ENCODE assay signal across 8 cellular contexts in the genomic region with DNA sequence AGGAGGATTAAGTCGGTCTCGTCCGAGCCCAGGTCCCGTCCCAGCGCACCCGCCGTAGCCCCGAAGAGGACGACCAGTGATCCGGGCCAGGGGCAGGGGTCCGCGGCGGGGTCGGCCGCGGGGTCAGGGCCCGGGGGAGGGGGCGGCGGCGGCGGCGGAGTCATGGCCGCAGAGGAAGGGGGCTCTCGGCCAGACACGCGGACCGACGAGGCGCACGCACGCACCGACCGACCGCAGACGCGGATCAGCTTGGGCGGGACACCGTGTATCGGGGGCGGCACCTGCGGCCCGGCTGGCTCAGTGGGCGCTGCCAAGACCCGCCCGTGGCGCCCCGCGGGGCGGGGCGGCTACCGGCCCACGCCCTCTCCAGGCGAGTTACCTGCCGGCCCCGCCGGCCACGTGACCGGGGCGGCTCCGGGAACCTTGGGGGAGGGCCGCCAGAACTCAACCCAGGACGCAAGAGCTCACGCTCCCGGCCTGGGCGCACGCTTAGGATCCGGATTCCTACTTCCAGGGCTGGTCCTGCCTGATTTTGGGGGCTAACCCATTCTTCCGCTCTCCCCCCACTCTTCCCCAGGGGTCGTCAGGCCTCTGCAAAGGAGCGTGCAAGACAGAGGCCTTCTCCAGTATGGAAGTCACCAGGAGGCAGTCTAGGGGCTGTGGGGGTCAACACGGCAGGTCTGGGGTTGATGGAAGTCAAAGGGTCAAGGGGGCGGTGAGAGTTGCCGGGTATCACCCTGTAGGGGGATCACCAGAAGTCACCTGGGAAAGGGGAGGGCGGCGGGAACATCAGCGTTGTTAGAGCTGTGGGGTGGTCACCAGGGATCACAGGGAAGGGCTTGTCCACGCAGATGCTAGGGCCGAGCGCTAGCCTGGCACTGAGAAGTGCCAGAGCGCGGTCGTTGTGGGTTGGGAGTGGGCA. TPM values are rescaled to one million over a fixed set of nuclear protein-coding genes. Genes with fewer than 3 reads are reported as not detected.
DNase-seq lines count a peak whose midpoint lies in the region; ATAC-seq and TF ChIP-seq lines count a peak whose summit lies in the region.

Gene ESRP2 (minus strand): TSS at position 246 of the 922 bp plus-strand sequence. CDS start 82 bp downstream, at position 164.

- no peaks in the 10 kb centered on the region for H3K36me3 ChIP-seq in CD4-positive, alpha-beta memory T cell (ENCODE audit: insufficient read depth, low read length)
- H3K36me3 ChIP-seq in IMR-90 (ENCODE audit: control insufficient read depth, insufficient read depth, low read length) (no peaks in the 10 kb centered on the region), esophagus (ENCODE audit: control insufficient read depth in 2 of 2, insufficient read depth in 2 of 2, low read length in 1 of 2) (peaks cover 8 to 15% of the 10 kb centered on the region in 2 donors)

- peak within 1 kb of the TSS; percentile 60 for H4K91ac ChIP-seq in IMR-90 (ENCODE audit: insufficient read depth, low read depth, low read length)

- peak within 1 kb of the TSS; percentile 76 for H4K5ac ChIP-seq in IMR-90 (ENCODE audit: low read depth, low read length)

- POLR2A ChIA-PET in CD4-positive, alpha-beta memory T cell (lab: Charles Lee; ENCODE audit: partially characterized antibody), result interaction anchor here (0.6 to 4.3 kb wide), 14 partner anchors 9 to 301 kb away, joined by 3 to 23 read pairs (median 5); partner anchors contain the start of genes NFATC3, PLA2G15, PRMT7 and SLC7A6
- POLR2A ChIA-PET in IMR-90 (lab: Charles Lee; ENCODE audit: unreplicated experiment), result no interaction called here
- POLR2A ChIA-PET in activated CD8-positive, alpha-beta T cell treated with anti-CD3 and anti-CD28 coated beads for 36 hours (lab: Charles Lee), result interaction anchor here (0.8 to 3.0 kb wide), 11 partner anchors 9 to 674 kb away, joined by 3 to 17 read pairs (median 3); partner anchors contain the start of genes PLA2G15, PRMT7, SLC7A6 and SLC7A6OS

- BruUV-seq in IMR-90 (replicated peaks; lab: Mats Ljungman, UMichigan), result no TSS peak

- CTCF ChIA-PET in CD4-positive, alpha-beta memory T cell (lab: Charles Lee; ENCODE audit: partially characterized antibody), result interaction anchor here (1.3 to 3.8 kb wide), 4 partner anchors 8 to 75 kb away, joined by 3 to 17 read pairs (median 4); partner anchors contain the start of gene SLC7A6
- CTCF ChIA-PET in IMR-90 (lab: Yijun Ruan, JAX), result no interaction called here
- CTCF ChIA-PET in activated CD8-positive, alpha-beta T cell treated with anti-CD3 and anti-CD28 coated beads for 36 hours (lab: Charles Lee), result interaction anchor here (0.7 to 1.3 kb wide), 4 partner anchors 8 to 143 kb away, joined by 3 to 8 read pairs (median 3); partner anchors contain the start of genes PRMT7, SLC7A6 and SLC7A6OS

- dilution Hi-C loops in IMR-90 (cut with HindIII; ENCODE audit: low sequenced_read_pairs, unreplicated experiment), result no loop called here

- DNase-seq in CD4-positive, alpha-beta memory T cell, result peak; percentile 43 to 59 (median 46)
- DNase-seq in IMR-90 (no peak), nephron progenitor cell (peak; percentile 53), pons (ENCODE audit: low spot score) (no peak)
- DNase-seq in activated CD8-positive, alpha-beta T cell treated with anti-CD3 and anti-CD28 coated beads for 36 hours, result peak; percentile 57

- peak within 1 kb of the TSS; percentile 4 for H3K18ac ChIP-seq in IMR-90 (ENCODE audit: low read depth, low read length)

- no peak for TF ChIP-seq RAD21 in IMR-90 (IDR thresholded peaks at IDR 0.05; ENCODE audit: low read length)

- intact Hi-C loops in CD4-positive, alpha-beta memory T cell (cut with micrococcal nuclease), result no loop called here
- intact Hi-C loops in IMR-90 (cut with micrococcal nuclease), result no loop called here
- intact Hi-C loops in activated CD8-positive, alpha-beta T cell treated with anti-CD3 and anti-CD28 coated beads for 36 hours (cut with micrococcal nuclease), result no loop called here

- peak within 1 kb of the TSS; percentile 44 for H3K27ac ChIP-seq in CD4-positive, alpha-beta memory T cell (ENCODE audit: low read depth, low read length)
- H3K27ac ChIP-seq in IMR-90 (ENCODE audit: insufficient read depth, low read length) (peak within 1 kb of the TSS; percentile 20), esophagus (ENCODE audit: low read depth in 2 of 2, low read length in 1 of 2) (peak within 1 kb of the TSS; percentile 91 to 98)

- no peaks in the 10 kb centered on the region for H3K9me3 ChIP-seq in CD4-positive, alpha-beta memory T cell (ENCODE audit: control insufficient read depth in 1 of 2, low read length in 2 of 2)
- H3K9me3 ChIP-seq in IMR-90 (ENCODE audit: control insufficient read depth, insufficient read depth, low read length) (no peaks in the 10 kb centered on the region), esophagus (ENCODE audit: control insufficient read depth in 2 of 2, insufficient read depth in 1 of 2, low read depth in 1 of 2, low read length in 1 of 2) (no peaks in the 10 kb centered on the region)

- peak within 1 kb of the TSS; percentile 85 for H2AK5ac ChIP-seq in IMR-90 (ENCODE audit: low read depth, low read length)

- peaks cover 30% of the 10 kb centered on the region for H3K4me1 ChIP-seq in CD4-positive, alpha-beta memory T cell (ENCODE audit: insufficient read depth, low read length)
- H3K4me1 ChIP-seq in IMR-90 (ENCODE audit: control insufficient read depth, insufficient read depth, low read length), result peaks cover 10% of the 10 kb centered on the region
- peaks cover 0 to 11% of the 10 kb centered on the region in 2 donors for H3K4me1 ChIP-seq in esophagus (ENCODE audit: control insufficient read depth in 2 of 2, insufficient read depth in 2 of 2, low read length in 1 of 2)

- peak within 1 kb of the TSS; percentile 74 to 97 (median 85) for H3K27ac Mint-ChIP-seq in CD4-positive, alpha-beta memory T cell
- H3K27ac Mint-ChIP-seq in activated CD8-positive, alpha-beta T cell treated with anti-CD3 and anti-CD28 coated beads for 36 hours, result peak within 1 kb of the TSS; percentile 94
- no peak within 1 kb of the TSS for H3K27ac Mint-ChIP-seq in nephron progenitor cell

- peaks cover 0 to 2% of the 10 kb centered on the region in 2 donors for H3K36me3 Mint-ChIP-seq in CD4-positive, alpha-beta memory T cell
- H3K36me3 Mint-ChIP-seq in activated CD8-positive, alpha-beta T cell treated with anti-CD3 and anti-CD28 coated beads for 36 hours (ENCODE audit: low read depth), result no peaks in the 10 kb centered on the region
- no peaks in the 10 kb centered on the region for H3K36me3 Mint-ChIP-seq in nephron progenitor cell (ENCODE audit: low read depth)

- H3K9me1 ChIP-seq in IMR-90 (ENCODE audit: insufficient read depth, low read length), result peaks cover 8% of the 10 kb centered on the region

- H3K9me3 Mint-ChIP-seq in CD4-positive, alpha-beta memory T cell, result peaks cover 0 to 9% (median 0%) of the 10 kb centered on the region in 8 donors
- H3K9me3 Mint-ChIP-seq in activated CD8-positive, alpha-beta T cell treated with anti-CD3 and anti-CD28 coated beads for 36 hours, result no peaks in the 10 kb centered on the region
- H3K9me3 Mint-ChIP-seq in nephron progenitor cell, result peaks cover 4% of the 10 kb centered on the region

- H2AK9ac ChIP-seq in IMR-90 (replicated peaks; ENCODE audit: low read depth, low read length, poor library complexity), result peak within 1 kb of the TSS; percentile 65

- H2BK15ac ChIP-seq in IMR-90 (ENCODE audit: low read depth, low read length), result peak within 1 kb of the TSS; percentile 56; the same call in 1 of the 3 replicates

- WGBS in IMR-90 (ENCODE audit: extremely low coverage in 2 of 2, insufficient read length in 1 of 2), 2 experiments, result 25% methylated on average over 20 of the region's 82 CpGs; no CpG with 5 or more reads in 1 of the 2 experiments
- WGBS in esophagus, 2 donors, result 7 to 8% methylated on average over 60 to 82 of the region's 82 CpGs

- ATAC-seq in IMR-90 (ENCODE audit: low read depth) (no peak), HG03342 (IDR thresholded peaks at IDR 0.05; ENCODE audit: unreplicated experiment) (no peak), HG02798 (IDR thresholded peaks at IDR 0.05; ENCODE audit: poor library complexity, unreplicated experiment) (no peak)
- no peak for ATAC-seq in activated CD8-positive, alpha-beta T cell treated with anti-CD3 and anti-CD28 coated beads for 36 hours

- TF ChIP-seq CTCF in IMR-90 (conservative IDR thresholded peaks at IDR 0.05; ENCODE audit: low read depth, low read length) (no peak), nephron progenitor cell (IDR thresholded peaks at IDR 0.05) (no peak)
- no peak for TF ChIP-seq CTCF in activated CD8-positive, alpha-beta T cell treated with anti-CD3 and anti-CD28 coated beads for 36 hours (IDR thresholded peaks at IDR 0.05)

- H3K4me3 Mint-ChIP-seq in CD4-positive, alpha-beta memory T cell, result peak within 1 kb of the TSS; percentile 88 to 98 (median 95)
- peak within 1 kb of the TSS; percentile 87 for H3K4me3 Mint-ChIP-seq in activated CD8-positive, alpha-beta T cell treated with anti-CD3 and anti-CD28 coated beads for 36 hours
- peak within 1 kb of the TSS; percentile 81 for H3K4me3 Mint-ChIP-seq in nephron progenitor cell

- TF ChIP-seq POLR2A in IMR-90 (IDR thresholded peaks at IDR 0.05; ENCODE audit: low read depth, low read length), result no peak

- H2AFZ ChIP-seq in IMR-90 (replicated peaks; ENCODE audit: low read length, poor library complexity), result peak within 1 kb of the TSS; percentile 96

- peak within 1 kb of the TSS; percentile 18 for H2BK5ac ChIP-seq in IMR-90 (ENCODE audit: low read depth, low read length, poor library complexity, severe bottlenecking)

- peak within 1 kb of the TSS; percentile 78 for H3K4ac ChIP-seq in IMR-90 (ENCODE audit: low read depth, low read length)

- H3K27me3 Mint-ChIP-seq in CD4-positive, alpha-beta memory T cell, result no peaks in the 10 kb centered on the region
- no peaks in the 10 kb centered on the region for H3K27me3 Mint-ChIP-seq in activated CD8-positive, alpha-beta T cell treated with anti-CD3 and anti-CD28 coated beads for 36 hours
- peaks cover 64% of the 10 kb centered on the region for H3K27me3 Mint-ChIP-seq in nephron progenitor cell (ENCODE audit: low read depth, poor library complexity)

- H3K4me2 ChIP-seq in IMR-90 (ENCODE audit: low read depth, low read length), result peak within 1 kb of the TSS; percentile 60

- H2BK120ac ChIP-seq in IMR-90 (ENCODE audit: low read depth, low read length), result peak within 1 kb of the TSS; percentile 66

- peak within 1 kb of the TSS; percentile 54 to 95 for H4K8ac ChIP-seq in IMR-90 (ENCODE audit: low read depth in 2 of 2, low read length in 2 of 2)

- H3K23ac ChIP-seq in IMR-90 (ENCODE audit: low read depth, low read length), result peak within 1 kb of the TSS; percentile 8; the same call in 1 of the 2 replicates

- H4K20me1 ChIP-seq in IMR-90 (ENCODE audit: insufficient read depth, low read length), result no peaks in the 10 kb centered on the region

- H3K27me3 ChIP-seq in CD4-positive, alpha-beta memory T cell (ENCODE audit: insufficient read depth, low read length), result no peaks in the 10 kb centered on the region
- H3K27me3 ChIP-seq in IMR-90 (ENCODE audit: control insufficient read depth, insufficient read depth, low read length) (no peaks in the 10 kb centered on the region), esophagus (ENCODE audit: control insufficient read depth in 1 of 2, insufficient read depth in 2 of 2, low read length in 2 of 2) (no peaks in the 10 kb centered on the region)

- H3K4me3 ChIP-seq in CD4-positive, alpha-beta memory T cell (ENCODE audit: low read length in 2 of 2), result peak within 1 kb of the TSS in 1 of 2 donors; percentile 70
- H3K4me3 ChIP-seq in IMR-90 (ENCODE audit: insufficient read depth, low read depth, low read length) (peak within 1 kb of the TSS; percentile 46), esophagus (ENCODE audit: low read depth in 1 of 2, low read length in 2 of 2) (peak within 1 kb of the TSS; percentile 61 to 86)

- peaks cover 16 to 52% (median 34%) of the 10 kb centered on the region in 4 donors for H3K4me1 Mint-ChIP-seq in CD4-positive, alpha-beta memory T cell
- peaks cover 36% of the 10 kb centered on the region for H3K4me1 Mint-ChIP-seq in activated CD8-positive, alpha-beta T cell treated with anti-CD3 and anti-CD28 coated beads for 36 hours (ENCODE audit: low read depth)
- H3K4me1 Mint-ChIP-seq in nephron progenitor cell, result peaks cover 35% of the 10 kb centered on the region

- H3K56ac ChIP-seq in IMR-90 (ENCODE audit: extremely low read depth, insufficient read depth, low read length), result 0 out of 2 replicates have a peak within 1 kb of the TSS, but pooled peaks have one; percentile 2

- peaks cover 2 to 10% of the 10 kb centered on the region in 2 experiments; a peak in 2 of 4 replicates for H3K79me1 ChIP-seq in IMR-90 (ENCODE audit: low read depth in 1 of 2, low read length in 2 of 2)

- peak within 1 kb of the TSS; percentile 77 for H2BK20ac ChIP-seq in IMR-90 (ENCODE audit: low read depth, low read length)

- peak within 1 kb of the TSS; percentile 34; the same call in 1 of the 2 replicates for H3K9ac ChIP-seq in IMR-90 (ENCODE audit: low read depth, low read length)

- in situ Hi-C loops in IMR-90 (cut with MboI; ENCODE audit: low sequenced_read_pairs), result no loop called here

- peak within 1 kb of the TSS; percentile 26 for H3K14ac ChIP-seq in IMR-90 (replicated peaks; ENCODE audit: low read depth, low read length)

RNA-seq across cellular contexts. Expression of gene ESRP2, which starts in this region (rescaled TPM):
- total RNA-seq in CD4-positive, alpha-beta memory T cell, result under 1 TPM; 0.14 to 0.26 TPM
- under 1 TPM in 1 of 2 donors, not detected in 1; 0.64 TPM for polyA plus RNA-seq in CD4-positive, alpha-beta memory T cell
- under 0.01 TPM in 1 of 2 replicates, not detected in the other for total RNA-seq in IMR-90 (2012; rRNA removed)
- polyA plus RNA-seq in IMR-90 (2012; rRNA removed), result 0.07 and 0.14 TPM in 2 replicates
- polyA plus RNA-seq in IMR-90 (2012; cell fraction: cytosol; rRNA removed), result 0.07 TPM in 1 of 2 replicates, not detected in the other
- 0.32 and 0.53 TPM in 2 replicates for polyA plus RNA-seq in IMR-90 (2012; cell fraction: nucleus; rRNA removed; ENCODE audit: low replicate concordance)
- under 1 TPM; 0.65 to 0.77 TPM for total RNA-seq in activated CD8-positive, alpha-beta T cell treated with anti-CD3 and anti-CD28 coated beads for 36 hours
- polyA plus RNA-seq in esophagus, result 10 to 100 TPM; 80.5 to 90.5 TPM

Comparison
In these comparisons a context has a peak if more than half of its experiments do, and no peak if none do; other contexts are left out.
1. RNA of gene ESRP2 (polyA plus RNA-seq): 80.5 to 90.5 TPM in esophagus; 0.64 TPM in CD4-positive, alpha-beta memory T cell and 0.07 to 0.53 TPM in IMR-90; every median in the first group is over 10 times any median in the second.
2. Peak in DNase-seq and H3K27ac ChIP-seq in CD4-positive, alpha-beta memory T cell; RNA of the gene not detected or under 1 TPM.
3. Peak in DNase-seq in activated CD8-positive, alpha-beta T cell treated with anti-CD3 and anti-CD28 coated beads for 36 hours; RNA of the gene not detected or under 1 TPM.
4. H3K27ac ChIP-seq: peak in every context shown above with its lines; median percentile 94 in esophagus; 44 in CD4-positive, alpha-beta memory T cell; 20 in IMR-90.
5. Peak in every context shown above with its lines, with median percentiles within 50 percentile points of each other: H3K4me3 Mint-ChIP-seq.